ENCODE assay signal across 17 cellular contexts in genomic region chr2:238915596-238915995, GRCh38.
DNase-seq lines count a peak whose midpoint lies in the region; ATAC-seq, FAIRE-seq and TF ChIP-seq lines count a peak whose summit lies in the region.
"Had no signal": no experiment of that assay in that cellular context is flagged by ENCODE, and none has a peak within 500 bp of the region (broad histone marks: within the 10 kb centered on the region; RNA-seq: fewer than 3 reads in every experiment).

No MANE protein-coding gene starts in this region.

- H3K4me2 ChIP-seq in MM.1S (ENCODE audit: low read depth, low read length) (peak overlapping the region; percentile 29; the same call in 1 of the 2 replicates), Karpas-422 (ENCODE audit: low read depth, low read length, poor library complexity, severe bottlenecking) (no peak overlapping the region)
- H3K4me2 ChIP-seq: KMS-11 had no signal

- intact Hi-C loops in kidney (cut with DNase I), result no loop called here
- intact Hi-C loops in sciatic nerve (cut with DNase I), result no loop called here

- H4K20me1 ChIP-seq in MM.1S (ENCODE audit: insufficient read depth, low read length) (no peaks in the 10 kb centered on the region), Karpas-422 (ENCODE audit: insufficient read depth, low read depth, low read length) (no peaks in the 10 kb centered on the region)

- no peak overlapping the region for H3K9ac ChIP-seq in MM.1S (ENCODE audit: low read length)
- no peak overlapping the region for H3K9ac ChIP-seq in kidney (ENCODE audit: low read length in 2 of 2)
- H3K9ac ChIP-seq in Karpas-422 (ENCODE audit: low read length), result no peak overlapping the region
- H3K9ac ChIP-seq: KMS-11 had no signal

- H3K4me3 ChIP-seq in MM.1S (ENCODE audit: low read length) (peak overlapping the region; percentile 20; the same call in 1 of the 2 replicates), kidney (ENCODE audit: low read length in 2 of 2) (no peak overlapping the region), Karpas-422 (ENCODE audit: low read length) (no peak overlapping the region)
- H3K4me3 ChIP-seq: MG63 had no signal

- H3K36me3 ChIP-seq in MM.1S (replicated peaks; ENCODE audit: insufficient read depth, low read length) (no peaks in the 10 kb centered on the region), kidney (ENCODE audit: control insufficient read depth in 1 of 2, insufficient read depth in 2 of 2, low read length in 2 of 2) (no peaks in the 10 kb centered on the region), Karpas-422 (ENCODE audit: insufficient read depth, low read length) (no peaks in the 10 kb centered on the region)
- H3K36me3 ChIP-seq: BE2C had no signal

- H3K27ac Mint-ChIP-seq in activated naive CD8-positive, alpha-beta T cell treated with anti-CD3 and anti-CD28 coated beads for 36 hours, result no peak overlapping the region
- H3K27ac Mint-ChIP-seq: CD4-positive, alpha-beta T cell had no signal

- no peaks in the 10 kb centered on the region for H3K9me2 ChIP-seq in MM.1S (replicated peaks; ENCODE audit: insufficient read depth, low read length)
- no peaks in the 10 kb centered on the region for H3K9me2 ChIP-seq in Karpas-422 (replicated peaks; ENCODE audit: insufficient read depth, low read length)

- no peaks in the 10 kb centered on the region for H3K79me2 ChIP-seq in MM.1S (ENCODE audit: low read length)
- no peaks in the 10 kb centered on the region for H3K79me2 ChIP-seq in Karpas-422 (ENCODE audit: low read length)

- H3K4me1 ChIP-seq in MM.1S (ENCODE audit: low read length) (no peaks in the 10 kb centered on the region), kidney (ENCODE audit: control insufficient read depth in 1 of 2, insufficient read depth in 1 of 2, low read depth in 1 of 2, low read length in 2 of 2) (no peaks in the 10 kb centered on the region), Karpas-422 (ENCODE audit: low read length) (no peaks in the 10 kb centered on the region)
- H3K4me1 ChIP-seq: BE2C had no signal

- H3K4me3 Mint-ChIP-seq in activated naive CD8-positive, alpha-beta T cell treated with anti-CD3 and anti-CD28 coated beads for 36 hours, result no peak overlapping the region
- H3K4me3 Mint-ChIP-seq: CD4-positive, alpha-beta T cell had no signal

- peak; percentile 55 for DNase-seq in activated effector memory CD4-positive, alpha-beta T cell treated with anti-CD3 and anti-CD28 coated beads, Interleukin-2, amount 50 U/mL, for 16 hours
- DNase-seq in activated effector memory CD4-positive, alpha-beta T cell treated with Interleukin-2 at 50 U/mL for 16 hours, result no peak
- DNase-seq in MM.1S (no peak), kidney (peak; percentile 15), sciatic nerve (ENCODE audit: low spot score) (peak; percentile 41), Karpas-422 (no peak), pons (ENCODE audit: low spot score) (no peak)
- no peak for DNase-seq in activated naive CD8-positive, alpha-beta T cell treated with anti-CD3 and anti-CD28 coated beads for 36 hours
- DNase-seq: 8988T; BE2C; CD4-positive, alpha-beta T cell; MG63; NCI-H1092 treated with DMSO at 0.1 percent for 48 hours; NCI-H1694; NCI-H524 had no signal

- no peak for ATAC-seq in sciatic nerve

- TF ChIP-seq CTCF in MM.1S (IDR thresholded peaks at IDR 0.05; ENCODE audit: low read length) (no peak), kidney (IDR thresholded peaks at IDR 0.05; ENCODE audit: borderline replicate concordance, extremely low read depth, insufficient read depth) (no peak)

- H3K9me3 Mint-ChIP-seq in activated naive CD8-positive, alpha-beta T cell treated with anti-CD3 and anti-CD28 coated beads for 36 hours, result no peaks in the 10 kb centered on the region
- H3K9me3 Mint-ChIP-seq: CD4-positive, alpha-beta T cell had no signal

- no peaks in the 10 kb centered on the region for H3F3A ChIP-seq in MM.1S (ENCODE audit: insufficient read depth, low read length)

- no peak for FAIRE-seq in kidney (lab: Jason Lieb, UNC)
- FAIRE-seq: H54 had no signal

- H3K9me3 ChIP-seq in MM.1S (replicated peaks; ENCODE audit: insufficient read depth, low read length) (no peaks in the 10 kb centered on the region), kidney (ENCODE audit: control insufficient read depth in 1 of 2, low read length in 2 of 2) (no peaks in the 10 kb centered on the region), Karpas-422 (ENCODE audit: low read length) (no peaks in the 10 kb centered on the region)
- H3K9me3 ChIP-seq: BE2C, MG63 had no signal

- no peaks in the 10 kb centered on the region for H3K36me3 Mint-ChIP-seq in activated naive CD8-positive, alpha-beta T cell treated with anti-CD3 and anti-CD28 coated beads for 36 hours

- no peaks in the 10 kb centered on the region for H3K4me1 Mint-ChIP-seq in activated naive CD8-positive, alpha-beta T cell treated with anti-CD3 and anti-CD28 coated beads for 36 hours

- H3K27me3 Mint-ChIP-seq in activated naive CD8-positive, alpha-beta T cell treated with anti-CD3 and anti-CD28 coated beads for 36 hours, result peaks cover 2% of the 10 kb centered on the region

- H3K27ac ChIP-seq in MM.1S (ENCODE audit: low read length), result no peak overlapping the region
- no peak overlapping the region for H3K27ac ChIP-seq in kidney (ENCODE audit: low read depth in 2 of 2, low read length in 2 of 2)
- H3K27ac ChIP-seq in Karpas-422 (ENCODE audit: low read length), result no peak overlapping the region
- H3K27ac ChIP-seq: KMS-11 had no signal

- no peak overlapping the region for H2AFZ ChIP-seq in MM.1S (ENCODE audit: low read length)
- H2AFZ ChIP-seq in Karpas-422 (ENCODE audit: low read length), result no peak overlapping the region

- H3K27me3 ChIP-seq in MM.1S (replicated peaks; ENCODE audit: insufficient read depth, low read length), result peaks cover 32% of the 10 kb centered on the region
- no peaks in the 10 kb centered on the region for H3K27me3 ChIP-seq in Karpas-422 (ENCODE audit: low read length)
- H3K27me3 ChIP-seq: MG63 had no signal

Comparison
In these comparisons a context has a peak if more than half of its experiments do, and no peak if none do; other contexts are left out.
1. DNase-seq: peak in activated effector memory CD4-positive, alpha-beta T cell treated with anti-CD3 and anti-CD28 coated beads, Interleukin-2, amount 50 U/mL, for 16 hours (single experiment), kidney (single experiment) and sciatic nerve (single experiment); none in activated effector memory CD4-positive, alpha-beta T cell treated with Interleukin-2 at 50 U/mL for 16 hours (single experiment), MM.1S (single experiment), Karpas-422 (single experiment), pons (single experiment) and activated naive CD8-positive, alpha-beta T cell treated with anti-CD3 and anti-CD28 coated beads for 36 hours (single experiment).